Comparison of ENCODE assay signal across 24 cellular contexts in genomic region chrX:107856289-107856688, GRCh38. TPM values are rescaled to one million over a fixed set of nuclear protein-coding genes. Genes with fewer than 3 reads are reported as not detected.
"Had no signal": no experiment of that assay in that cellular context is flagged by ENCODE, and none has a peak within 500 bp of the region (broad histone marks: within the 10 kb centered on the region; RNA-seq: fewer than 3 reads in every experiment).

No MANE protein-coding gene starts in this region.

- FAIRE-seq: RCC 7860 had no signal

- DNase-seq: Karpas-422, KG1, MM.1S, NCI-H1092, NCI-H1105 treated with DMSO at 0.1 percent for 48 hours, NCI-H1417 treated with DMSO at 0.1 percent for 48 hours, NCI-H146, NCI-H1694 treated with DMSO at 0.1 percent for 48 hours, NCI-H1930, NCI-H2081, NCI-H2107, NCI-H2171 treated with DMSO at 0.1 percent for 48 hours, NCI-H345, NCI-H446 treated with DMSO at 0.1 percent for 48 hours, NCI-H510A treated with DMSO at 0.1 percent for 48 hours, NCI-H69, NCI-H774, Right ventricle myocardium superior, RPMI8226, SK-N-SH, SW 1271, T-cell had no signal

- ATAC-seq: T-cell had no signal

- H3K9me3 ChIP-seq: SK-N-SH had no signal

- H3K4me2 ChIP-seq: SK-N-SH had no signal

- H3K9ac ChIP-seq: SK-N-SH had no signal

RNA-seq across cellular contexts. Expression of gene MID2, which starts 30.6 kb away (rescaled TPM):
- total RNA-seq: SK-MEL-5 had no signal
